Comparison of ENCODE assay signal across 10 cellular contexts in genomic region chr4:184331155-184331995, GRCh38.
DNase-seq lines count a peak whose midpoint lies in the region; ATAC-seq and TF ChIP-seq lines count a peak whose summit lies in the region.
"Had no signal": no experiment of that assay in that cellular context is flagged by ENCODE, and none has a peak within 500 bp of the region (broad histone marks: within the 10 kb centered on the region; RNA-seq: fewer than 3 reads in every experiment).

No MANE protein-coding gene starts in this region.

- H3K27ac Mint-ChIP-seq in activated naive CD8-positive, alpha-beta T cell treated with anti-CD3 and anti-CD28 coated beads for 36 hours: peak overlapping the region; percentile 34
- H3K27ac Mint-ChIP-seq in activated naive CD8-positive, alpha-beta T cell treated with anti-CD3 and anti-CD28 coated beads, Interleukin-2, amount 50 U/mL, for 24 hours: no peak overlapping the region
- H3K27ac Mint-ChIP-seq in activated B cell treated with CpG ODN at 0.5 μM for 24 hours: peak overlapping the region; percentile 97

- POLR2A ChIA-PET in activated B cell treated with CpG ODN at 0.5 μM for 24 hours (lab: Charles Lee): interaction anchor here (0.7 to 8.0 kb wide), 14 partner anchors 10 to 206 kb away, joined by 3 to 211 read pairs (median 5); partner anchors contain the start of gene IRF2

- H3K9me3 ChIP-seq in lung (ENCODE audit: control insufficient read depth in 2 of 2, insufficient read depth in 1 of 2, low read length in 1 of 2): no peaks in the 10 kb centered on the region

- no peak for TF ChIP-seq CTCF in activated B cell treated with CpG ODN at 0.5 μM for 24 hours (IDR thresholded peaks at IDR 0.05)
- no peak for TF ChIP-seq CTCF in lung (IDR thresholded peaks at IDR 0.05; ENCODE audit: control extremely low read depth, extremely low read depth)

- no peak overlapping the region for H3K4me3 Mint-ChIP-seq in activated naive CD8-positive, alpha-beta T cell treated with anti-CD3 and anti-CD28 coated beads for 36 hours
- H3K4me3 Mint-ChIP-seq in activated naive CD8-positive, alpha-beta T cell treated with anti-CD3 and anti-CD28 coated beads, Interleukin-2, amount 50 U/mL, for 24 hours: no peak overlapping the region
- no peak overlapping the region for H3K4me3 Mint-ChIP-seq in activated B cell treated with CpG ODN at 0.5 μM for 24 hours

- H3K27me3 ChIP-seq in lung (ENCODE audit: control insufficient read depth, insufficient read depth): no peaks in the 10 kb centered on the region

- H3K4me1 ChIP-seq in lung (ENCODE audit: control insufficient read depth in 2 of 2, insufficient read depth in 2 of 2, low read length in 2 of 2): peaks cover 0 to 2% of the 10 kb centered on the region in 2 donors
- no peaks in the 10 kb centered on the region for H3K4me1 ChIP-seq in urinary bladder (ENCODE audit: insufficient read depth)

- H3K27me3 Mint-ChIP-seq in activated naive CD8-positive, alpha-beta T cell treated with anti-CD3 and anti-CD28 coated beads for 36 hours: no peaks in the 10 kb centered on the region
- H3K27me3 Mint-ChIP-seq in activated naive CD8-positive, alpha-beta T cell treated with anti-CD3 and anti-CD28 coated beads, Interleukin-2, amount 50 U/mL, for 24 hours: no peaks in the 10 kb centered on the region
- H3K27me3 Mint-ChIP-seq in activated B cell treated with CpG ODN at 0.5 μM for 24 hours: no peaks in the 10 kb centered on the region

- no peaks in the 10 kb centered on the region for H3K36me3 ChIP-seq in lung (ENCODE audit: control insufficient read depth in 2 of 2, insufficient read depth in 2 of 2, low read length in 2 of 2)
- H3K36me3 ChIP-seq in urinary bladder (ENCODE audit: insufficient read depth): no peaks in the 10 kb centered on the region

- ATAC-seq in activated naive CD8-positive, alpha-beta T cell treated with anti-CD3 and anti-CD28 coated beads, Interleukin-2, amount 50 U/mL, for 24 hours: no peak
- ATAC-seq in activated B cell treated with CpG ODN at 0.5 μM for 24 hours (ENCODE audit: low read depth): no peak
- peak; percentile 56 for ATAC-seq in lung (ENCODE audit: insufficient read depth, low FRiP score)
- ATAC-seq in GM19463 (IDR thresholded peaks at IDR 0.05; ENCODE audit: unreplicated experiment): no peak
- ATAC-seq in GM21526 (IDR thresholded peaks at IDR 0.05; ENCODE audit: low FRiP score, unreplicated experiment): no peak

- 59 to 76% methylated on average over 9 to 10 of the region's 10 CpGs for WGBS in lung, 2 donors
- 41% methylated on average over 10 of the region's 10 CpGs for WGBS in urinary bladder

- DNase-seq in activated naive CD8-positive, alpha-beta T cell treated with anti-CD3 and anti-CD28 coated beads for 36 hours: no peak
- no peak for DNase-seq in activated naive CD8-positive, alpha-beta T cell treated with anti-CD3 and anti-CD28 coated beads, Interleukin-2, amount 50 U/mL, for 24 hours
- DNase-seq in activated B cell treated with CpG ODN at 0.5 μM for 24 hours (no peak), lung (ENCODE audit: low spot score) (peak; percentile 63), HuH-7 (ENCODE audit: low spot score) (no peak)
- DNase-seq: activated naive CD4-positive, alpha-beta T cell; glutamatergic neuron had no signal

- intact Hi-C loops in activated B cell treated with CpG ODN at 0.5 μM for 24 hours (cut with micrococcal nuclease): no loop called here

- no peak overlapping the region for H3K4me3 ChIP-seq in lung
- no peak overlapping the region for H3K4me3 ChIP-seq in urinary bladder (ENCODE audit: low read depth, low read length)

- H3K27ac ChIP-seq in lung (ENCODE audit: low read depth in 1 of 2, low read length in 1 of 2) (peak overlapping the region in 1 of 2 donors; percentile 58), urinary bladder (ENCODE audit: low read depth) (peak overlapping the region; percentile 28)

- peaks cover 10% of the 10 kb centered on the region for H3K36me3 Mint-ChIP-seq in activated naive CD8-positive, alpha-beta T cell treated with anti-CD3 and anti-CD28 coated beads for 36 hours
- no peaks in the 10 kb centered on the region for H3K36me3 Mint-ChIP-seq in activated naive CD8-positive, alpha-beta T cell treated with anti-CD3 and anti-CD28 coated beads, Interleukin-2, amount 50 U/mL, for 24 hours (ENCODE audit: low read depth)
- H3K36me3 Mint-ChIP-seq in activated B cell treated with CpG ODN at 0.5 μM for 24 hours (ENCODE audit: low read depth): no peaks in the 10 kb centered on the region

- peaks cover 4% of the 10 kb centered on the region for H3K9me3 Mint-ChIP-seq in activated naive CD8-positive, alpha-beta T cell treated with anti-CD3 and anti-CD28 coated beads for 36 hours
- H3K9me3 Mint-ChIP-seq in activated naive CD8-positive, alpha-beta T cell treated with anti-CD3 and anti-CD28 coated beads, Interleukin-2, amount 50 U/mL, for 24 hours: no peaks in the 10 kb centered on the region
- H3K9me3 Mint-ChIP-seq in activated B cell treated with CpG ODN at 0.5 μM for 24 hours: no peaks in the 10 kb centered on the region

- H3K4me1 Mint-ChIP-seq in activated naive CD8-positive, alpha-beta T cell treated with anti-CD3 and anti-CD28 coated beads for 36 hours: peaks cover 53% of the 10 kb centered on the region
- H3K4me1 Mint-ChIP-seq in activated naive CD8-positive, alpha-beta T cell treated with anti-CD3 and anti-CD28 coated beads, Interleukin-2, amount 50 U/mL, for 24 hours: peaks cover 56% of the 10 kb centered on the region
- H3K4me1 Mint-ChIP-seq in activated B cell treated with CpG ODN at 0.5 μM for 24 hours: peaks cover 83% of the 10 kb centered on the region

- CTCF ChIA-PET in activated B cell treated with CpG ODN at 0.5 μM for 24 hours (lab: Charles Lee): interaction anchor here (0.9 to 6.0 kb wide), 5 partner anchors 11 to 67 kb away, joined by 3 to 24 read pairs (median 5); no protein-coding TSS in a partner anchor
